ENCODE assay signal across 10 cellular contexts in the genomic region with DNA sequence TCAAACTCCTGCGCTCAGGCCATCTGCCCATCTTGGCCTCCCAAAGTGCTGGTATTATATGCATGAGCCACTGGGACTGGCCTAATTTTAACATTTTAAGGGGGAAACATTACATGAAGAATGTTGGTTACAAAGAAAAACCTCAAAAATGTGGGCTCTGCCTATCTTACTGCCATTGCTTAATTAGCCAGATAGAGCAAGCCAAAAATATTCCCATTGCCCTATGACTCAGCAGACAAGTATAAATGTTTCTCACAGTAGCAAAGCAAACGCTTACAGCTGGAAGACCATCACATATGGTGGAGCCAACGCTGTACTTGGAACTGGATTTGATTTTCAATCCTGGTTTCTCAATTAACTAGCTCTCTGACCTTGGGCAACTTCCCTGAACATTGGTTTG.
A peak's percentile ranks its signal among the peaks of the same experiment; 100 is the strongest.
DNase-seq lines count a peak whose midpoint lies in the region; ATAC-seq and TF ChIP-seq lines count a peak whose summit lies in the region.
"Had no signal": no experiment of that assay in that cellular context is flagged by ENCODE, and none has a peak within 500 bp of the region (broad histone marks: within the 10 kb centered on the region; RNA-seq: fewer than 3 reads in every experiment).

No MANE protein-coding gene starts in this region.

- DNase-seq in SIG-M5 treated with dmso at 0.1 percent for 504 hours (lab: John Stamatoyannopoulos, UW; ENCODE audit: unreplicated experiment): peak; percentile 48
- DNase-seq in SIG-M5 (lab: John Stamatoyannopoulos, UW): no peak
- peak; percentile 98 for DNase-seq in RPMI7951 (ENCODE audit: low read depth)
- peak; percentile 96 for DNase-seq in fibroblast of pulmonary artery (ENCODE audit: low read depth)
- DNase-seq in stromal cell of bone marrow (ENCODE audit: low read depth): peak; percentile 91
- no peak for DNase-seq in SW 1271 (lab: John Stamatoyannopoulos, UW)
- no peak for DNase-seq in NCI-H1105 treated with DMSO at 0.1 percent for 48 hours (lab: John Stamatoyannopoulos, UW)
- DNase-seq: sigmoid colon had no signal

- H3K4me3 ChIP-seq in fibroblast of pulmonary artery (replicated peaks; ENCODE audit: low read depth, low read length): no peak overlapping the region
- H3K4me3 ChIP-seq: A549, sigmoid colon had no signal

- TF ChIP-seq CTCF in fibroblast of pulmonary artery (IDR thresholded peaks at IDR 0.05; ENCODE audit: low read length, missing control alignments): no peak

- no peak for ATAC-seq in HG03039 (IDR thresholded peaks at IDR 0.05; ENCODE audit: unreplicated experiment)
- ATAC-seq: A549 had no signal

Comparison
In these comparisons a context has a peak if more than half of its experiments do, and no peak if none do; other contexts are left out.
1. DNase-seq: peak in SIG-M5 treated with dmso at 0.1 percent for 504 hours (single experiment), RPMI7951 (single experiment), fibroblast of pulmonary artery (single experiment) and stromal cell of bone marrow (single experiment); none in SIG-M5 (single experiment), SW 1271 (0 of 2) and NCI-H1105 treated with DMSO at 0.1 percent for 48 hours (single experiment).